9 cellular contexts compared by ENCODE assay signal in the genomic region with DNA sequence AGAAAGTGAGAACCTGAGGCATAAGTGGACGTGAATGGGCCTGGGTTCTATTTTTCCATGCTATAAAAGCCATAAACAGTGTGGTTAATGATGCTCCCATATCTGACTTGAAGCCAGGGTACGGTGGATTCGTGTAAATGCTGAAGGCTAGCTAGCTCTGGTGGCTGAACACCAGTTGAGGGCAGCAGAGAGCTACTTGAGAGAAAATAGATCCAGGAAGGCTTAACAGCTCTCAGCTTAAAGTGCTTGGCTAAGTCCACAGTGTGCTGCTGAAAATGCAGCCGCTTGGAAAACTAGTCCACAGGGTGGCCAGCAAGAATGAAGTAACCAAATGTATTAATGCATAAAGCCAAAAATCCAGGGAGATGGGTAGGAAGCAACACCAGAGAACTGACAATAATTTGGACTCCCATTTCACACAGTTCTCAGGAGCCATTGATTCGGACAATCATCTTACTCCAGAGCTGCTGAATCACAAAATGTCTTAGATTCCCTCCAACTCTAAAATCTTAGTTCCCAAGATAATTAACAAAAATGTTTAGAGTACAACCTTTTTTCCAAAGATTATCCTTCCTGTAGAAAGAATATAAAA.
A peak's percentile ranks its signal among the peaks of the same experiment; 100 is the strongest.
DNase-seq lines count a peak whose midpoint lies in the region; ATAC-seq and TF ChIP-seq lines count a peak whose summit lies in the region.
"Had no signal": no experiment of that assay in that cellular context is flagged by ENCODE, and none has a peak within 500 bp of the region (broad histone marks: within the 10 kb centered on the region; RNA-seq: fewer than 3 reads in every experiment).

No MANE protein-coding gene starts in this region.

- peak; percentile 67 for ATAC-seq in GM18520 (IDR thresholded peaks at IDR 0.05; ENCODE audit: unreplicated experiment)
- peak; percentile 65 for ATAC-seq in HG03342 (IDR thresholded peaks at IDR 0.05; ENCODE audit: unreplicated experiment)
- no peak for ATAC-seq in HG03095 (IDR thresholded peaks at IDR 0.05; ENCODE audit: unreplicated experiment)

- H3K4me3 Mint-ChIP-seq in nephron, result no peak overlapping the region
- H3K4me3 Mint-ChIP-seq: memory B cell had no signal

- DNase-seq in COLO668 (lab: John Stamatoyannopoulos, UW; ENCODE audit: unreplicated experiment) (peak; percentile 73), NCI-H69 (lab: John Stamatoyannopoulos, UW) (peak; percentile 91), cerebellar cortex (ENCODE audit: low spot score) (peak; percentile 30)
- no peak for DNase-seq in activated naive CD4-positive, alpha-beta T cell treated with anti-CD3 and anti-CD28 coated beads, Interleukin-2, amount 50 U/mL, for 16 hours

- peaks cover 38% of the 10 kb centered on the region for H3K27me3 Mint-ChIP-seq in nephron (ENCODE audit: low read depth)

- H3K27ac Mint-ChIP-seq in nephron, result no peak overlapping the region
- H3K27ac Mint-ChIP-seq: memory B cell had no signal

- H3K36me3 Mint-ChIP-seq in nephron (ENCODE audit: low read depth), result no peaks in the 10 kb centered on the region

- H3K4me1 Mint-ChIP-seq in nephron, result no peaks in the 10 kb centered on the region

- H3K9me3 Mint-ChIP-seq in nephron, result no peaks in the 10 kb centered on the region

- TF ChIP-seq CTCF in nephron (IDR thresholded peaks at IDR 0.05; ENCODE audit: unreplicated experiment in 3 of 3), result peak; percentile 60 to 76 (median 64)
